Comparison of ENCODE assay signal across 28 cellular contexts in genomic region chr4:139905489-139905888, GRCh38.
"Had no signal": no experiment of that assay in that cellular context is flagged by ENCODE, and none has a peak within 500 bp of the region (broad histone marks: within the 10 kb centered on the region; RNA-seq: fewer than 3 reads in every experiment).

No MANE protein-coding gene starts in this region.

- H3K27ac ChIP-seq: suprapubic skin, testis, thoracic aorta, tibial artery, tibial nerve, transverse colon, upper lobe of left lung, upper lobe of right lung, uterus, vagina had no signal

- H3K36me3 ChIP-seq: stomach, suprapubic skin, thoracic aorta, thyroid gland, tibial artery, tibial nerve, transverse colon, upper lobe of left lung, upper lobe of right lung, uterus, vagina had no signal

- H3K27me3 Mint-ChIP-seq: stimulated activated naive B cell treated with anti-CD40 and anti-IgM and Interleukin-4, amounts not matched to agents 10 μg/mL and 1 μg/mL and 100 μg/mL, for 72 hours; stimulated activated naive CD8-positive, alpha-beta T cell treated with anti-CD3 and anti-CD28 coated beads, Interleukin-15, amount 100 ng/mL, for 72 hours; stimulated activated naive CD8-positive, alpha-beta T cell treated with anti-CD3 and anti-CD28 coated beads, Interleukin-15, Interleukin-2, amounts not matched to agents 100 ng/mL and 50 ng/mL, for 24 hours; type B pancreatic cell had no signal

- H3K4me1 Mint-ChIP-seq: stimulated activated effector memory CD8-positive, alpha-beta T cell treated with anti-CD3 and anti-CD28 coated beads, Interleukin-12 subunit alpha, Interleukin-12 subunit beta, amount 100 ng/mL, for 72 hours; stimulated activated memory B cell treated with anti-CD40 and anti-IgM and Interleukin-4, amounts not matched to agents 10 μg/mL and 1 μg/mL and 100 μg/mL, for 72 hours had no signal

- H3K4me3 Mint-ChIP-seq: stimulated activated effector memory CD8-positive, alpha-beta T cell treated with anti-CD3 and anti-CD28 coated beads, Interleukin-12 subunit alpha, Interleukin-12 subunit beta, amount 100 ng/mL, for 72 hours; stimulated activated memory B cell treated with anti-CD40 and anti-IgM and Interleukin-4, amounts not matched to agents 10 μg/mL and 1 μg/mL and 100 μg/mL, for 72 hours; stimulated activated naive B cell treated with anti-CD40 and anti-IgM and Interleukin-4, amounts not matched to agents 10 μg/mL and 1 μg/mL and 100 μg/mL, for 72 hours; stimulated activated naive CD8-positive, alpha-beta T cell treated with anti-CD3 and anti-CD28 coated beads, Interleukin-15, amount 100 ng/mL, for 72 hours; stimulated activated naive CD8-positive, alpha-beta T cell treated with anti-CD3 and anti-CD28 coated beads, Interleukin-15, Interleukin-2, amounts not matched to agents 100 ng/mL and 50 ng/mL, for 24 hours; type B pancreatic cell had no signal

- H3K9me3 ChIP-seq: stomach, suprapubic skin, testis, thoracic aorta, thyroid gland, tibial artery, tibial nerve, transverse colon, upper lobe of left lung, upper lobe of right lung, uterus, vagina had no signal

- DNase-seq: stimulated activated CD4-positive, alpha-beta T cell treated with anti-CD3 and anti-CD28 coated beads, Interleukin-2, amount 100 ng/mL, for 48 hours; stimulated activated CD4-positive, alpha-beta T cell treated with anti-CD3 and anti-CD28 coated beads, Interleukin-4, amount 100 ng/mL, for 1 hour; stimulated activated CD4-positive, alpha-beta T cell treated with anti-CD3 and anti-CD28 coated beads, Interleukin-4, amount 100 ng/mL, for 24 hours; stimulated activated CD4-positive, alpha-beta T cell treated with anti-CD3 and anti-CD28 coated beads, Interleukin-4, amount 100 ng/mL, for 4 hours; stimulated activated CD8-positive, alpha-beta memory T cell treated with anti-CD3 and anti-CD28 coated beads, Interleukin-4, amount 100 ng/mL, for 48 hours; stimulated activated naive B cell treated with anti-CD40 and anti-IgM and Interleukin-4, amounts not matched to agents 10 μg/mL and 1 μg/mL and 100 μg/mL, for 72 hours; stimulated activated naive CD4-positive, alpha-beta T cell; stimulated activated naive CD4-positive, alpha-beta T cell treated with Interleukin-2 at 50 U/mL for 16 hours; stimulated activated naive CD8-positive, alpha-beta T cell treated with anti-CD3 and anti-CD28 coated beads, Interleukin-15, amount 100 ng/mL, for 72 hours; stimulated activated naive CD8-positive, alpha-beta T cell treated with anti-CD3 and anti-CD28 coated beads, Interleukin-15, Interleukin-2, amounts not matched to agents 100 U/mL and 50 U/mL, for 24 hours; stomach; substantia nigra; testis; thyroid gland; tibial artery; transverse colon; trophoblast cell; upper lobe of left lung; upper lobe of right lung; uterus had no signal

- H3K27ac Mint-ChIP-seq: stimulated activated effector memory CD8-positive, alpha-beta T cell treated with anti-CD3 and anti-CD28 coated beads, Interleukin-12 subunit alpha, Interleukin-12 subunit beta, amount 100 ng/mL, for 72 hours; stimulated activated memory B cell treated with anti-CD40 and anti-IgM and Interleukin-4, amounts not matched to agents 10 μg/mL and 1 μg/mL and 100 μg/mL, for 72 hours; stimulated activated naive B cell treated with anti-CD40 and anti-IgM and Interleukin-4, amounts not matched to agents 10 μg/mL and 1 μg/mL and 100 μg/mL, for 72 hours; stimulated activated naive CD8-positive, alpha-beta T cell treated with anti-CD3 and anti-CD28 coated beads, Interleukin-15, amount 100 ng/mL, for 72 hours; stimulated activated naive CD8-positive, alpha-beta T cell treated with anti-CD3 and anti-CD28 coated beads, Interleukin-15, Interleukin-2, amounts not matched to agents 100 ng/mL and 50 ng/mL, for 24 hours; type B pancreatic cell had no signal

- H3K36me3 Mint-ChIP-seq: stimulated activated effector memory CD8-positive, alpha-beta T cell treated with anti-CD3 and anti-CD28 coated beads, Interleukin-12 subunit alpha, Interleukin-12 subunit beta, amount 100 ng/mL, for 72 hours; stimulated activated memory B cell treated with anti-CD40 and anti-IgM and Interleukin-4, amounts not matched to agents 10 μg/mL and 1 μg/mL and 100 μg/mL, for 72 hours; type B pancreatic cell had no signal

- H3K4me3 ChIP-seq: stomach, suprapubic skin, testis, thoracic aorta, thyroid gland, tibial artery, tibial nerve, transverse colon, upper lobe of left lung, upper lobe of right lung, uterus, vagina had no signal
